ENCODE assay signal across 8 cellular contexts in the genomic region with DNA sequence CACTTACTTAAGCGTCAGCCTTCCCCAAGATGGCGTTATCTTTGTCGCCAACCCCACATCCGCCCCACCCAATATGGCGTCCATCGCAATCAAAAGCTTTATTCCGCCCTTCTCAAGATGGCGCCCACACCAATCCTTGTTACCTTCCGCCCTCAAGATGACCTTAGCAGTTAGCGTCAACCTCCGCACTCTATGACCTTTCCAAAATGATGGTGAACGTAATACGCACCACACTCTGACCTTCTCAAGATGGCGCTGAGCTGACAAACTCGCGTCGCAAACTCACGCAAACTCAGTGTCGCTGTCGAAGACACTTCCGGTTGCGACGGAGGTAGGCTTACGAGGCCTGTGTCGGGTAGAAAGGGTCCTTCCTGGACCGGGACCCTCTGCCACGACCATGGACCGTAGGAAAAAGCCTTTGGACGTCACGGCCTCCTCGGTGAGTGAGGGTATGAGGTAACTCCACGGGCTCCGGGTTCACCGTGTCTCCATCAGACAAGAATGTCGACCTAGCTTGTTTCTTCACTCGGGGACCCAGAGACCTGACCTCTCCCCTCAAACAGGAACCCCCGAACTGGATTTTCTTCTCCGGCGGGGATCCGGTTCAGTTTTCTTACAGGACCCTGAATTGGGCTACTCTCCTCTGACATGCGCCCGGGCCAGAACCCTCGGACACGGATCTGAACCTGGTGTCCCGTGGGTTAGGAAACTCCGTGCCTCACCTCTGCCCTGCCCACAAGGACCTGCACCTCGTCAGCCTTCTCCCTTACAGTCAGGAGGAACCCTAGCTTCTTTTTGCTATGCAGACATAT. TPM values are rescaled to one million over a fixed set of nuclear protein-coding genes. Genes with fewer than 3 reads are reported as not detected.
DNase-seq lines count a peak whose midpoint lies in the region; ATAC-seq and TF ChIP-seq lines count a peak whose summit lies in the region.

A gene (plus strand): TSS at position 323 of the 812 bp plus-strand sequence. CDS start 75 bp downstream, at position 398.

- H3K36me3 Mint-ChIP-seq in T-helper 17 cell (ENCODE audit: low read depth), result peaks cover 2% of the 10 kb centered on the region

- TF ChIP-seq POLR2A in GM15510 (IDR thresholded peaks at IDR 0.05; ENCODE audit: borderline replicate concordance, extremely low read depth, insufficient read length) (peak; percentile 89), prostate gland (IDR thresholded peaks at IDR 0.05) (peak; percentile 43)

- H3K4me3 Mint-ChIP-seq in T-helper 17 cell, result peak within 1 kb of the TSS; percentile 96

- peak within 1 kb of the TSS; percentile 99 for H3K27ac Mint-ChIP-seq in T-helper 17 cell

- H3K36me3 ChIP-seq in prostate gland (no peaks in the 10 kb centered on the region), urinary bladder (ENCODE audit: insufficient read depth) (no peaks in the 10 kb centered on the region)

- H3K9me3 ChIP-seq in T-helper 17 cell (ENCODE audit: control insufficient read depth, low read length, poor library complexity, severe bottlenecking) (no peaks in the 10 kb centered on the region), prostate gland (no peaks in the 10 kb centered on the region)

- peak in 1 of 4 experiments; percentile 9 for TF ChIP-seq CTCF in prostate gland (IDR thresholded peaks at IDR 0.05)

- WGBS in prostate gland, result under 1% methylated on average over 47 of the region's 47 CpGs
- WGBS in urinary bladder, result under 1% methylated on average over 47 of the region's 47 CpGs

- ATAC-seq in HG02885 (IDR thresholded peaks at IDR 0.05; ENCODE audit: poor library complexity, unreplicated experiment), result peak; percentile 99
- ATAC-seq in T-helper 17 cell, result peak; percentile 98
- ATAC-seq in left ventricle myocardium superior, result peak; percentile 97

- intact Hi-C loops in left ventricle myocardium superior (cut with micrococcal nuclease) (no loop called here), prostate gland (cut with DNase I) (no loop called here)

- peak within 1 kb of the TSS; percentile 60 to 79 for H3K4me3 ChIP-seq in prostate gland
- H3K4me3 ChIP-seq in urinary bladder (ENCODE audit: low read depth, low read length), result peak within 1 kb of the TSS; percentile 66

- peaks cover 35% of the 10 kb centered on the region for H3K4me1 Mint-ChIP-seq in T-helper 17 cell

- H3K27me3 ChIP-seq in prostate gland (replicated peaks; ENCODE audit: insufficient read depth), result no peaks in the 10 kb centered on the region

- DNase-seq in NCI-H1694 treated with DMSO at 0.1 percent for 48 hours (lab: John Stamatoyannopoulos, UW) (peak; percentile 80), T-helper 17 cell (peak; percentile 81 to 92 (median 89)), amygdala (lab: John Stamatoyannopoulos, UW) (peak; percentile 37 to 99 (median 94)), left ventricle myocardium superior (peak; percentile 92), prostate gland (ENCODE audit: low spot score) (peak; percentile 97)

- no peaks in the 10 kb centered on the region for H3K27me3 Mint-ChIP-seq in T-helper 17 cell

- H3K4me1 ChIP-seq in prostate gland (replicated peaks) (peaks cover 10% of the 10 kb centered on the region), urinary bladder (ENCODE audit: insufficient read depth) (no peaks in the 10 kb centered on the region)

- H3K27ac ChIP-seq in prostate gland (peak within 1 kb of the TSS; percentile 77 to 86), urinary bladder (ENCODE audit: low read depth) (peak within 1 kb of the TSS; percentile 80)

RNA-seq across cellular contexts. Expression of the gene that starts here (rescaled TPM):
- total RNA-seq in T-helper 17 cell, result 10 to 100 TPM; 26.9 to 55.9 TPM
- 10.7 TPM for total RNA-seq in left ventricle myocardium superior
- 10 to 100 TPM; 12.3 to 25.2 TPM for total RNA-seq in prostate gland
- 21.3 TPM for total RNA-seq in urinary bladder
- 13.7 TPM for polyA plus RNA-seq in urinary bladder

Comparison
In these comparisons a context has a peak if more than half of its experiments do, and no peak if none do; other contexts are left out.
1. Peak in every context shown above with its lines: DNase-seq, ATAC-seq, H3K4me3 ChIP-seq and H3K27ac ChIP-seq.